ENCODE assay signal across 13 cellular contexts in genomic region chr1:32074841-32075240, GRCh38. TPM values are rescaled to one million over a fixed set of nuclear protein-coding genes. Genes with fewer than 3 reads are reported as not detected.
DNase-seq lines count a peak whose midpoint lies in the region; ATAC-seq and TF ChIP-seq lines count a peak whose summit lies in the region.
"Had no signal": no experiment of that assay in that cellular context is flagged by ENCODE, and none has a peak within 500 bp of the region (broad histone marks: within the 10 kb centered on the region; RNA-seq: fewer than 3 reads in every experiment).

No MANE protein-coding gene starts in this region.

- H3K9me3 Mint-ChIP-seq in activated naive CD4-positive, alpha-beta T cell treated with anti-CD3 and anti-CD28 coated beads, Interleukin-2, amount 50 U/mL, for 24 hours = no peaks in the 10 kb centered on the region
- H3K9me3 Mint-ChIP-seq in glutamatergic neuron (ENCODE audit: unreplicated experiment) = peaks cover 13% of the 10 kb centered on the region
- H3K9me3 Mint-ChIP-seq in stimulated activated memory B cell treated with anti-CD40 and anti-IgM and Interleukin-4, amounts not matched to agents 10 μg/mL and 1 μg/mL and 100 μg/mL, for 72 hours = no peaks in the 10 kb centered on the region

- peaks cover 1% of the 10 kb centered on the region for H3K36me3 Mint-ChIP-seq in activated naive CD4-positive, alpha-beta T cell treated with anti-CD3 and anti-CD28 coated beads, Interleukin-2, amount 50 U/mL, for 24 hours
- peaks cover 10% of the 10 kb centered on the region for H3K36me3 Mint-ChIP-seq in T-helper 17 cell (ENCODE audit: low read depth)
- peaks cover 5% of the 10 kb centered on the region for H3K36me3 Mint-ChIP-seq in glutamatergic neuron (ENCODE audit: unreplicated experiment)
- peaks cover 18% of the 10 kb centered on the region for H3K36me3 Mint-ChIP-seq in stimulated activated memory B cell treated with anti-CD40 and anti-IgM and Interleukin-4, amounts not matched to agents 10 μg/mL and 1 μg/mL and 100 μg/mL, for 72 hours

- H3K27ac Mint-ChIP-seq in activated naive CD4-positive, alpha-beta T cell treated with anti-CD3 and anti-CD28 coated beads, Interleukin-2, amount 50 U/mL, for 24 hours = peak overlapping the region; percentile 81
- H3K27ac Mint-ChIP-seq in T-helper 17 cell (peak overlapping the region; percentile 94), glutamatergic neuron (ENCODE audit: unreplicated experiment) (no peak overlapping the region)
- peak overlapping the region; percentile 18 for H3K27ac Mint-ChIP-seq in stimulated activated memory B cell treated with anti-CD40 and anti-IgM and Interleukin-4, amounts not matched to agents 10 μg/mL and 1 μg/mL and 100 μg/mL, for 72 hours

- H3K9me3 ChIP-seq in T-helper 17 cell (ENCODE audit: control insufficient read depth, low read length, poor library complexity, severe bottlenecking) = no peaks in the 10 kb centered on the region
- H3K9me3 ChIP-seq: stomach, upper lobe of left lung had no signal

- ATAC-seq in T-helper 17 cell (no peak), GM21381 (IDR thresholded peaks at IDR 0.05; ENCODE audit: unreplicated experiment) (no peak), HG02763 (IDR thresholded peaks at IDR 0.05; ENCODE audit: unreplicated experiment) (no peak), HG02798 (IDR thresholded peaks at IDR 0.05; ENCODE audit: poor library complexity, unreplicated experiment) (no peak)
- no peak for ATAC-seq in stimulated activated memory B cell treated with anti-CD40 and anti-IgM and Interleukin-4, amounts not matched to agents 10 μg/mL and 1 μg/mL and 100 μg/mL, for 72 hours

- DNase-seq in activated naive CD4-positive, alpha-beta T cell treated with anti-CD3 and anti-CD28 coated beads, Interleukin-2, amount 50 U/mL, for 16 hours = no peak
- no peak for DNase-seq in T-helper 17 cell
- no peak for DNase-seq in glutamatergic neuron
- DNase-seq: NCI-H1105; NCI-H524; stimulated activated CD4-positive, alpha-beta T cell treated with anti-CD3 and anti-CD28 coated beads, Interleukin-1b, Interleukin-23, amount 100 ng/mL, for 48 hours; stomach; upper lobe of left lung had no signal

- peak overlapping the region; percentile 2 for H3K4me3 Mint-ChIP-seq in activated naive CD4-positive, alpha-beta T cell treated with anti-CD3 and anti-CD28 coated beads, Interleukin-2, amount 50 U/mL, for 24 hours
- H3K4me3 Mint-ChIP-seq in T-helper 17 cell = peak overlapping the region; percentile 68
- H3K4me3 Mint-ChIP-seq in glutamatergic neuron (ENCODE audit: unreplicated experiment) = peak overlapping the region; percentile 92
- H3K4me3 Mint-ChIP-seq in stimulated activated memory B cell treated with anti-CD40 and anti-IgM and Interleukin-4, amounts not matched to agents 10 μg/mL and 1 μg/mL and 100 μg/mL, for 72 hours = no peak overlapping the region

- peaks cover 45% of the 10 kb centered on the region for H3K4me1 Mint-ChIP-seq in activated naive CD4-positive, alpha-beta T cell treated with anti-CD3 and anti-CD28 coated beads, Interleukin-2, amount 50 U/mL, for 24 hours
- peaks cover 38% of the 10 kb centered on the region for H3K4me1 Mint-ChIP-seq in T-helper 17 cell
- H3K4me1 Mint-ChIP-seq in glutamatergic neuron (ENCODE audit: low read depth, unreplicated experiment) = peaks cover 23% of the 10 kb centered on the region
- peaks cover 50% of the 10 kb centered on the region for H3K4me1 Mint-ChIP-seq in stimulated activated memory B cell treated with anti-CD40 and anti-IgM and Interleukin-4, amounts not matched to agents 10 μg/mL and 1 μg/mL and 100 μg/mL, for 72 hours

- no peaks in the 10 kb centered on the region for H3K27me3 Mint-ChIP-seq in activated naive CD4-positive, alpha-beta T cell treated with anti-CD3 and anti-CD28 coated beads, Interleukin-2, amount 50 U/mL, for 24 hours
- H3K27me3 Mint-ChIP-seq in T-helper 17 cell = no peaks in the 10 kb centered on the region
- peaks cover 3% of the 10 kb centered on the region for H3K27me3 Mint-ChIP-seq in glutamatergic neuron (ENCODE audit: unreplicated experiment)
- H3K27me3 Mint-ChIP-seq in stimulated activated memory B cell treated with anti-CD40 and anti-IgM and Interleukin-4, amounts not matched to agents 10 μg/mL and 1 μg/mL and 100 μg/mL, for 72 hours = no peaks in the 10 kb centered on the region

- no peak for TF ChIP-seq CTCF in glutamatergic neuron (IDR thresholded peaks at IDR 0.05; ENCODE audit: partially characterized antibody, unreplicated experiment)

RNA-seq across cellular contexts. Expression of gene TMEM39B, which starts 2.1 kb away (rescaled TPM):
- 10 to 100 TPM; 15.8 to 16.7 TPM for total RNA-seq in T-helper 17 cell
- 23.2 TPM for total RNA-seq in glutamatergic neuron (ENCODE audit: unreplicated experiment)

RNA-seq across cellular contexts. Expression of gene KPNA6, which starts 33.0 kb away (rescaled TPM):
- total RNA-seq in T-helper 17 cell (10 to 100 TPM; 39.8 to 57.6 TPM), glutamatergic neuron (ENCODE audit: unreplicated experiment) (79.0 TPM)
